Comparison of ENCODE assay signal across 10 cellular contexts in genomic region chr1:229339520-229339919, GRCh38. TPM values are rescaled to one million over a fixed set of nuclear protein-coding genes. Genes with fewer than 3 reads are reported as not detected.
DNase-seq lines count a peak whose midpoint lies in the region; ATAC-seq and TF ChIP-seq lines count a peak whose summit lies in the region.
"Had no signal": no experiment of that assay in that cellular context is flagged by ENCODE, and none has a peak within 500 bp of the region (broad histone marks: within the 10 kb centered on the region; RNA-seq: fewer than 3 reads in every experiment).

No MANE protein-coding gene starts in this region.

- no peak overlapping the region for H2BK12ac ChIP-seq in trophoblast cell (ENCODE audit: low read length)

- peaks cover 2% of the 10 kb centered on the region for H3K27me3 Mint-ChIP-seq in activated CD4-positive, alpha-beta T cell treated with anti-CD3 and anti-CD28 coated beads, Interleukin-2, amount 10 ng/mL, durations not matched to agents 24 days and 14 days
- peaks cover under 1% of the 10 kb centered on the region for H3K27me3 Mint-ChIP-seq in stimulated activated memory B cell treated with anti-CD40 and anti-IgM and Interleukin-4, amounts not matched to agents 10 μg/mL and 1 μg/mL and 100 μg/mL, for 72 hours

- ATAC-seq in stimulated activated memory B cell treated with anti-CD40 and anti-IgM and Interleukin-4, amounts not matched to agents 10 μg/mL and 1 μg/mL and 100 μg/mL, for 72 hours: no peak

- H3K9me2 ChIP-seq in OCI-LY7 (ENCODE audit: insufficient read depth, low read length): no peaks in the 10 kb centered on the region

- no peak for TF ChIP-seq CTCF in OCI-LY7 (conservative IDR thresholded peaks at IDR 0.05; ENCODE audit: low read length)
- no peak for TF ChIP-seq CTCF in tibial nerve (IDR thresholded peaks at IDR 0.05)

- no peak overlapping the region for H2BK120ac ChIP-seq in trophoblast cell (ENCODE audit: insufficient read depth, low read length, poor library complexity)

- H2AK5ac ChIP-seq in trophoblast cell (ENCODE audit: low read length): no peak overlapping the region

- no peak for DNase-seq in activated CD4-positive, alpha-beta T cell treated with anti-CD3 and anti-CD28 coated beads, Interleukin-2, amount 10 ng/mL, durations not matched to agents 24 days and 14 days
- DNase-seq in activated CD4-positive, alpha-beta T cell treated with anti-CD3 and anti-CD28 coated beads for 4 hours: no peak
- DNase-seq in OCI-LY7 (ENCODE audit: low spot score) (no peak), amniotic epithelial cell (ENCODE audit: low read depth) (peak; percentile 58), trophoblast cell (peak; percentile 73 to 85), posterior cingulate gyrus (no peak), tibial nerve (ENCODE audit: low spot score in 2 of 2) (no peak)
- DNase-seq: colonic mucosa; NK-92 treated with Interleukin-12 subunit alpha and Interleukin-12 subunit beta, amount 100 ng/mL, for 24 hours had no signal

- peaks cover 50% of the 10 kb centered on the region for H3K4me1 Mint-ChIP-seq in activated CD4-positive, alpha-beta T cell treated with anti-CD3 and anti-CD28 coated beads, Interleukin-2, amount 10 ng/mL, durations not matched to agents 24 days and 14 days
- peaks cover 53% of the 10 kb centered on the region for H3K4me1 Mint-ChIP-seq in stimulated activated memory B cell treated with anti-CD40 and anti-IgM and Interleukin-4, amounts not matched to agents 10 μg/mL and 1 μg/mL and 100 μg/mL, for 72 hours

- no peak for TF ChIP-seq EP300 in tibial nerve (IDR thresholded peaks at IDR 0.05)

- peaks cover 29% of the 10 kb centered on the region for H3K36me3 Mint-ChIP-seq in activated CD4-positive, alpha-beta T cell treated with anti-CD3 and anti-CD28 coated beads, Interleukin-2, amount 10 ng/mL, durations not matched to agents 24 days and 14 days (ENCODE audit: low read depth)
- peaks cover 12% of the 10 kb centered on the region for H3K36me3 Mint-ChIP-seq in stimulated activated memory B cell treated with anti-CD40 and anti-IgM and Interleukin-4, amounts not matched to agents 10 μg/mL and 1 μg/mL and 100 μg/mL, for 72 hours

- peak overlapping the region; percentile 19 for H3K4ac ChIP-seq in trophoblast cell (ENCODE audit: low read depth, low read length)

- H3K14ac ChIP-seq in trophoblast cell (ENCODE audit: low read length): no peak overlapping the region

- H3K9me3 Mint-ChIP-seq in activated CD4-positive, alpha-beta T cell treated with anti-CD3 and anti-CD28 coated beads, Interleukin-2, amount 10 ng/mL, durations not matched to agents 24 days and 14 days: peaks cover 3% of the 10 kb centered on the region
- H3K9me3 Mint-ChIP-seq in stimulated activated memory B cell treated with anti-CD40 and anti-IgM and Interleukin-4, amounts not matched to agents 10 μg/mL and 1 μg/mL and 100 μg/mL, for 72 hours: no peaks in the 10 kb centered on the region

- H3K79me2 ChIP-seq in OCI-LY7 (ENCODE audit: insufficient read depth, low read depth, low read length): peaks cover 66% of the 10 kb centered on the region
- H3K79me2 ChIP-seq in trophoblast cell (ENCODE audit: control insufficient read depth, insufficient read depth, low read length, poor library complexity): peaks cover 20% of the 10 kb centered on the region

- H3K27ac ChIP-seq in OCI-LY7 (ENCODE audit: low read depth, low read length, poor library complexity, severe bottlenecking) (peak overlapping the region; percentile 30), trophoblast cell (ENCODE audit: low read depth, low read length) (no peak overlapping the region), tibial nerve (no peak overlapping the region)
- H3K27ac ChIP-seq: colonic mucosa had no signal

- no peak overlapping the region for H3K18ac ChIP-seq in trophoblast cell (ENCODE audit: low read length)

- no peak overlapping the region for H2BK5ac ChIP-seq in trophoblast cell (ENCODE audit: low read depth, low read length, poor library complexity)

- H3K27me3 ChIP-seq in trophoblast cell (ENCODE audit: insufficient read depth, low read length) (no peaks in the 10 kb centered on the region), tibial nerve (no peaks in the 10 kb centered on the region)
- H3K27me3 ChIP-seq: colonic mucosa had no signal

- no CpG with 5 or more reads among the region's 3 CpGs for WGBS in trophoblast cell (ENCODE audit: extremely low coverage, insufficient coverage, insufficient read length)
- 91 to 98% methylated on average over 3 of the region's 3 CpGs for WGBS in tibial nerve, 2 donors

- peak overlapping the region; percentile 61 for H3K27ac Mint-ChIP-seq in activated CD4-positive, alpha-beta T cell treated with anti-CD3 and anti-CD28 coated beads, Interleukin-2, amount 10 ng/mL, durations not matched to agents 24 days and 14 days
- H3K27ac Mint-ChIP-seq in stimulated activated memory B cell treated with anti-CD40 and anti-IgM and Interleukin-4, amounts not matched to agents 10 μg/mL and 1 μg/mL and 100 μg/mL, for 72 hours: no peak overlapping the region

- intact Hi-C loops in activated CD4-positive, alpha-beta T cell treated with anti-CD3 and anti-CD28 coated beads, Interleukin-2, amount 10 ng/mL, durations not matched to agents 24 days and 14 days (cut with micrococcal nuclease): loop anchor here (1.0 kb wide), 1 partner anchor 102 kb away; no protein-coding TSS in a partner anchor
- intact Hi-C loops in OCI-LY7 (cut with micrococcal nuclease; ENCODE audit: unreplicated experiment) (no loop called here), posterior cingulate gyrus (cut with DNase I) (no loop called here)

- H4K12ac ChIP-seq in trophoblast cell (ENCODE audit: low read depth, low read length): no peak overlapping the region

- H2AFZ ChIP-seq in OCI-LY7 (ENCODE audit: low read length) (no peak overlapping the region), trophoblast cell (ENCODE audit: insufficient read depth, low read length, poor library complexity) (no peak overlapping the region)

- no peak for TF ChIP-seq POLR2A in tibial nerve (IDR thresholded peaks at IDR 0.05)

- peak overlapping the region; percentile 91 for H3K4me3 Mint-ChIP-seq in activated CD4-positive, alpha-beta T cell treated with anti-CD3 and anti-CD28 coated beads, Interleukin-2, amount 10 ng/mL, durations not matched to agents 24 days and 14 days
- H3K4me3 Mint-ChIP-seq in stimulated activated memory B cell treated with anti-CD40 and anti-IgM and Interleukin-4, amounts not matched to agents 10 μg/mL and 1 μg/mL and 100 μg/mL, for 72 hours: no peak overlapping the region

- H3K36me3 ChIP-seq in OCI-LY7 (ENCODE audit: insufficient read depth, low read length) (peaks cover 18% of the 10 kb centered on the region), trophoblast cell (ENCODE audit: control insufficient read depth in 1 of 2, insufficient read depth in 2 of 2, low read length in 2 of 2) (peaks cover 0 to 2% of the 10 kb centered on the region in 2 experiments), tibial nerve (peaks cover 0 to 18% (median 6%) of the 10 kb centered on the region in 3 donors)
- H3K36me3 ChIP-seq: colonic mucosa had no signal

- H3K9ac ChIP-seq in trophoblast cell (ENCODE audit: low read length): no peak overlapping the region

- peaks cover 11% of the 10 kb centered on the region for H3K79me1 ChIP-seq in trophoblast cell (ENCODE audit: low read length)

- H3K9me3 ChIP-seq in OCI-LY7 (ENCODE audit: low read length) (peaks cover 4% of the 10 kb centered on the region; the same call in 1 of the 2 replicates), trophoblast cell (ENCODE audit: insufficient read depth, low read depth, low read length) (no peaks in the 10 kb centered on the region), tibial nerve (peaks cover 0 to 5% (median 0%) of the 10 kb centered on the region in 4 donors)
- H3K9me3 ChIP-seq: colonic mucosa had no signal

- CTCF ChIA-PET in OCI-LY7 (lab: Charles Lee; ENCODE audit: unreplicated experiment): no interaction called here

- H3K4me1 ChIP-seq in OCI-LY7 (ENCODE audit: insufficient read depth, low read length, poor library complexity, severe bottlenecking): peaks cover 48% of the 10 kb centered on the region
- peaks cover 6 to 22% of the 10 kb centered on the region in 2 experiments for H3K4me1 ChIP-seq in trophoblast cell (ENCODE audit: control insufficient read depth in 1 of 2, insufficient read depth in 2 of 2, low read length in 2 of 2)
- peaks cover 0 to 29% (median 3%) of the 10 kb centered on the region in 4 donors for H3K4me1 ChIP-seq in tibial nerve
- H3K4me1 ChIP-seq: colonic mucosa had no signal

- no TSS peak for BruUV-seq in OCI-LY7 (replicated peaks; lab: Mats Ljungman, UMichigan)

- H4K91ac ChIP-seq in trophoblast cell (ENCODE audit: low read depth, low read length): no peak overlapping the region

- no peak overlapping the region for H4K8ac ChIP-seq in trophoblast cell (ENCODE audit: low read depth, low read length)

- H3K4me3 ChIP-seq in OCI-LY7 (ENCODE audit: low read depth, low read length, poor library complexity, severe bottlenecking) (peak overlapping the region; percentile 79), trophoblast cell (ENCODE audit: low read depth, low read length) (no peak overlapping the region), tibial nerve (no peak overlapping the region)
- H3K4me3 ChIP-seq: colonic mucosa had no signal

- 0 out of 2 replicates have a peak, but pooled peaks cover 6% of the 10 kb centered on the region for H4K20me1 ChIP-seq in OCI-LY7 (ENCODE audit: insufficient read depth, low read length)

- no peak overlapping the region for H3K23ac ChIP-seq in trophoblast cell (ENCODE audit: low read length)

- H3K4me2 ChIP-seq in OCI-LY7 (ENCODE audit: low read length) (peak overlapping the region; percentile 100), trophoblast cell (ENCODE audit: low read length) (no peak overlapping the region)

- POLR2A ChIA-PET in OCI-LY7 (lab: Charles Lee): interaction anchor here (0.6 to 1.8 kb wide), 6 partner anchors 9 to 303 kb away, joined by 3 to 4 read pairs (median 4); partner anchors contain the start of gene NUP133

RNA-seq across cellular contexts. Expression of gene CCSAP, which starts 3.3 kb away (rescaled TPM):
- total RNA-seq in activated CD4-positive, alpha-beta T cell treated with anti-CD3 and anti-CD28 coated beads, Interleukin-2, amount 10 ng/mL, durations not matched to agents 24 days and 14 days: 12.3 and 12.6 TPM in 2 replicates
- total RNA-seq in OCI-LY7 (2014; rRNA removed; shearing (Covaris generic)): 9.3 and 10.5 TPM in 2 replicates
- 15.7 and 16.9 TPM in 2 replicates for total RNA-seq in OCI-LY7 (2022)
- 42.2 and 43.3 TPM in 2 replicates for polyA plus RNA-seq in trophoblast cell (2013)
- total RNA-seq in tibial nerve: 10 to 100 TPM in 2 of 4 donors, 1 to 10 TPM in 2; 7.2 to 18.1 (median 11.5) TPM

Comparison
In these comparisons a context has a peak if more than half of its experiments do, and no peak if none do; other contexts are left out.
1. DNase-seq: peak in amniotic epithelial cell (single experiment) and trophoblast cell (2 of 2); none in activated CD4-positive, alpha-beta T cell treated with anti-CD3 and anti-CD28 coated beads, Interleukin-2, amount 10 ng/mL, durations not matched to agents 24 days and 14 days (single experiment), activated CD4-positive, alpha-beta T cell treated with anti-CD3 and anti-CD28 coated beads for 4 hours (0 of 2), OCI-LY7 (single experiment), posterior cingulate gyrus (0 of 10) and tibial nerve (0 of 2).